In the genomic region with DNA sequence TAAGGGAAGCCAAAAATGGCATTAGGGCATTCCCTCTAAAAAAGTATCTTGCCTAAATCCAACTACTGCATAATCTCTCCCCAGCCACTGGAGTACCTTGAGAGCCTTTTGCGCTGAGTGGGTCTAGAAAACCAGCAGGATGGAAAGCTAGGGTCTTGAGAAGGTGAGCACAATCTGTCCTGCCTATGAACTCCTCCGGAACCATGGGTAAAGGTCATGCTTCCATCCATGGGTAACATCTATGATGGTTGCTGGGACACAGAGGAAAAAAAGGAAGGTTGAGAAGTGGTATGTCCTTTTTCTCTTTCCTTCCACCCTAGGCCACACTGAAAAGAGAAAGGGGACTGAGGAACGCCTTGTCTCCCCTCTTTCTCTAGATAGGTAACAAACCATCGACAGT, we compare ENCODE assay signal across 13 cellular contexts. TPM values are rescaled to one million over a fixed set of nuclear protein-coding genes. Genes with fewer than 3 reads are reported as not detected.
DNase-seq lines count a peak whose midpoint lies in the region; ATAC-seq and TF ChIP-seq lines count a peak whose summit lies in the region.
"Had no signal": no experiment of that assay in that cellular context is flagged by ENCODE, and none has a peak within 500 bp of the region (broad histone marks: within the 10 kb centered on the region; RNA-seq: fewer than 3 reads in every experiment).

No MANE protein-coding gene starts in this region.

- POLR2A ChIA-PET in PC-3 (lab: Charles Lee; ENCODE audit: unreplicated experiment) = no interaction called here

- peak; percentile 36 for DNase-seq in DMS 273 (lab: John Stamatoyannopoulos, UW; ENCODE audit: unreplicated experiment)
- DNase-seq in DMS 273 treated with DMSO at 0.1 percent for 48 hours (lab: John Stamatoyannopoulos, UW) = no peak
- DNase-seq in KG1 (lab: John Stamatoyannopoulos, UW) = peak; percentile 2
- DNase-seq in astrocyte of the hippocampus (ENCODE audit: low read depth, low spot score) = peak; percentile 14
- peak; percentile 26 for DNase-seq in iris pigment epithelial cell (ENCODE audit: low read depth)
- DNase-seq in PC-3 = no peak
- no peak for DNase-seq in NCI-H2107 treated with DMSO at 0.1 percent for 48 hours (lab: John Stamatoyannopoulos, UW; ENCODE audit: unreplicated experiment)
- DNase-seq: activated CD8-positive, alpha-beta memory T cell treated with anti-CD3 and anti-CD28 coated beads, Interleukin-2, amount 50 U/mL, for 48 hours; heart left ventricle; ovary had no signal

- CTCF ChIA-PET in PC-3 (lab: Charles Lee) = no interaction called here

- TF ChIP-seq CTCF in PC-3 (conservative IDR thresholded peaks at IDR 0.05; ENCODE audit: low read depth, low read length) = no peak

- intact Hi-C loops in PC-3 (cut with micrococcal nuclease) = no loop called here

- H3K27ac ChIP-seq in PC-3 (ENCODE audit: low read length) = no peak overlapping the region
- H3K27ac ChIP-seq: 22Rv1, heart left ventricle, KMS-11, ovary had no signal

- BruUV-seq in PC-3 (replicated peaks; lab: Mats Ljungman, UMichigan) = no TSS peak

- no peaks in the 10 kb centered on the region for H4K20me1 ChIP-seq in PC-3 (ENCODE audit: low read length)

- H3F3A ChIP-seq in PC-3 (ENCODE audit: low read length, unreplicated experiment) = no peaks in the 10 kb centered on the region

- H3K27me3 ChIP-seq in PC-3 (ENCODE audit: low read length) = no peaks in the 10 kb centered on the region
- H3K27me3 ChIP-seq: heart left ventricle, ovary had no signal

- no peak overlapping the region for H3K4me3 ChIP-seq in PC-3 (ENCODE audit: low read length)
- H3K4me3 ChIP-seq: heart left ventricle, ovary had no signal

- no peaks in the 10 kb centered on the region; the same call in 1 of the 2 replicates for H3K36me3 ChIP-seq in PC-3 (ENCODE audit: low read depth, low read length)
- H3K36me3 ChIP-seq: heart left ventricle, ovary had no signal

- H3K9me2 ChIP-seq in PC-3 (replicated peaks; ENCODE audit: low read length) = no peaks in the 10 kb centered on the region

- H3K9me3 ChIP-seq in PC-3 (ENCODE audit: low read length) = peaks cover 45% of the 10 kb centered on the region

- H3K9ac ChIP-seq in PC-3 (ENCODE audit: low read length) = no peak overlapping the region
- H3K9ac ChIP-seq: KMS-11 had no signal

- H3K4me2 ChIP-seq in PC-3 (ENCODE audit: low read length) = no peak overlapping the region
- H3K4me2 ChIP-seq: KMS-11 had no signal

- no peak overlapping the region for H2AFZ ChIP-seq in PC-3 (ENCODE audit: low read length)

- H3K4me1 ChIP-seq in PC-3 (ENCODE audit: insufficient read depth, low read length) = no peaks in the 10 kb centered on the region
- H3K4me1 ChIP-seq: heart left ventricle had no signal

- ATAC-seq in GM19452 (IDR thresholded peaks at IDR 0.05; ENCODE audit: unreplicated experiment) (no peak), PC-3 (no peak)
- ATAC-seq: heart left ventricle had no signal

- H3K79me2 ChIP-seq in PC-3 (ENCODE audit: low read length) = no peaks in the 10 kb centered on the region

RNA-seq across cellular contexts. Expression of a gene that starts 52.4 kb away (rescaled TPM):
- total RNA-seq in PC-3 (2014; rRNA removed) = not detected in 2 replicates

Comparison
In these comparisons a context has a peak if more than half of its experiments do, and no peak if none do; other contexts are left out.
1. DNase-seq: peak in DMS 273 (single experiment), KG1 (single experiment), astrocyte of the hippocampus (single experiment) and iris pigment epithelial cell (single experiment); none in DMS 273 treated with DMSO at 0.1 percent for 48 hours (single experiment), PC-3 (single experiment) and NCI-H2107 treated with DMSO at 0.1 percent for 48 hours (single experiment).